Comparison of ENCODE assay signal across 15 cellular contexts in genomic region chr6:26361544-26361943, GRCh38. TPM values are rescaled to one million over a fixed set of nuclear protein-coding genes. Genes with fewer than 3 reads are reported as not detected.
A peak's percentile ranks its signal among the peaks of the same experiment; 100 is the strongest.
DNase-seq lines count a peak whose midpoint lies in the region; ATAC-seq and TF ChIP-seq lines count a peak whose summit lies in the region.
"Had no signal": no experiment of that assay in that cellular context is flagged by ENCODE, and none has a peak within 500 bp of the region (broad histone marks: within the 10 kb centered on the region; RNA-seq: fewer than 3 reads in every experiment).

No MANE protein-coding gene starts in this region.

- CTCF ChIA-PET in activated naive CD4-positive, alpha-beta T cell treated with anti-CD3 and anti-CD28 coated beads, Interleukin-2, amount 10 ng/mL, durations not matched to agents 7 days and 5 days (lab: Charles Lee) = interaction anchor here (0.7 kb wide), 1 partner anchor 25 kb away, joined by 4 read pairs; no protein-coding TSS in a partner anchor

- no peaks in the 10 kb centered on the region for H3K9me3 Mint-ChIP-seq in activated naive CD4-positive, alpha-beta T cell treated with anti-CD3 and anti-CD28 coated beads, Interleukin-2, amount 10 ng/mL, durations not matched to agents 7 days and 5 days
- H3K9me3 Mint-ChIP-seq in activated naive CD8-positive, alpha-beta T cell treated with anti-CD3 and anti-CD28 coated beads, Interleukin-2, amount 10 ng/mL, durations not matched to agents 7 days and 5 days = no peaks in the 10 kb centered on the region
- no peaks in the 10 kb centered on the region for H3K9me3 Mint-ChIP-seq in stimulated activated memory B cell treated with anti-CD40 and anti-IgM and Interleukin-4, amounts not matched to agents 10 μg/mL and 1 μg/mL and 100 μg/mL, for 72 hours

- peaks cover 48% of the 10 kb centered on the region for H3K4me1 Mint-ChIP-seq in activated naive CD4-positive, alpha-beta T cell treated with anti-CD3 and anti-CD28 coated beads, Interleukin-2, amount 10 ng/mL, durations not matched to agents 7 days and 5 days
- H3K4me1 Mint-ChIP-seq in activated naive CD8-positive, alpha-beta T cell treated with anti-CD3 and anti-CD28 coated beads, Interleukin-2, amount 10 ng/mL, durations not matched to agents 7 days and 5 days = peaks cover 29% of the 10 kb centered on the region
- H3K4me1 Mint-ChIP-seq in stimulated activated memory B cell treated with anti-CD40 and anti-IgM and Interleukin-4, amounts not matched to agents 10 μg/mL and 1 μg/mL and 100 μg/mL, for 72 hours = peaks cover 30% of the 10 kb centered on the region

- TF ChIP-seq CTCF in Peyer's patch (IDR thresholded peaks at IDR 0.05) = no peak

- intact Hi-C loops in sciatic nerve (cut with DNase I) = no loop called here

- POLR2A ChIA-PET in activated naive CD8-positive, alpha-beta T cell treated with anti-CD3 and anti-CD28 coated beads, Interleukin-2, amount 10 ng/mL, durations not matched to agents 7 days and 5 days (lab: Charles Lee) = no interaction called here

- H3K4me3 ChIP-seq in Peyer's patch = no peak overlapping the region
- H3K4me3 ChIP-seq: dorsolateral prefrontal cortex, gastrocnemius medialis, MG63 had no signal

- H3K9me3 ChIP-seq in KOPT-K1 (ENCODE audit: insufficient read depth, low read length, poor library complexity, severe bottlenecking) (no peaks in the 10 kb centered on the region), Peyer's patch (no peaks in the 10 kb centered on the region)
- H3K9me3 ChIP-seq: gastrocnemius medialis, MG63 had no signal

- H3K36me3 Mint-ChIP-seq in activated naive CD4-positive, alpha-beta T cell treated with anti-CD3 and anti-CD28 coated beads, Interleukin-2, amount 10 ng/mL, durations not matched to agents 7 days and 5 days = no peaks in the 10 kb centered on the region
- no peaks in the 10 kb centered on the region for H3K36me3 Mint-ChIP-seq in activated naive CD8-positive, alpha-beta T cell treated with anti-CD3 and anti-CD28 coated beads, Interleukin-2, amount 10 ng/mL, durations not matched to agents 7 days and 5 days
- H3K36me3 Mint-ChIP-seq in stimulated activated memory B cell treated with anti-CD40 and anti-IgM and Interleukin-4, amounts not matched to agents 10 μg/mL and 1 μg/mL and 100 μg/mL, for 72 hours = no peaks in the 10 kb centered on the region

- H3K27me3 Mint-ChIP-seq in activated naive CD4-positive, alpha-beta T cell treated with anti-CD3 and anti-CD28 coated beads, Interleukin-2, amount 10 ng/mL, durations not matched to agents 7 days and 5 days = no peaks in the 10 kb centered on the region
- H3K27me3 Mint-ChIP-seq in activated naive CD8-positive, alpha-beta T cell treated with anti-CD3 and anti-CD28 coated beads, Interleukin-2, amount 10 ng/mL, durations not matched to agents 7 days and 5 days = no peaks in the 10 kb centered on the region
- H3K27me3 Mint-ChIP-seq in stimulated activated memory B cell treated with anti-CD40 and anti-IgM and Interleukin-4, amounts not matched to agents 10 μg/mL and 1 μg/mL and 100 μg/mL, for 72 hours = peaks cover 32% of the 10 kb centered on the region

- H3K27me3 ChIP-seq in Peyer's patch = no peaks in the 10 kb centered on the region
- H3K27me3 ChIP-seq: dorsolateral prefrontal cortex, gastrocnemius medialis, MG63 had no signal

- peaks cover 0 to 11% (median 10%) of the 10 kb centered on the region in 4 donors for H3K4me1 ChIP-seq in Peyer's patch

- no peak for ATAC-seq in activated naive CD8-positive, alpha-beta T cell treated with anti-CD3 and anti-CD28 coated beads, Interleukin-2, amount 10 ng/mL, durations not matched to agents 7 days and 5 days (ENCODE audit: low read depth)
- no peak for ATAC-seq in stimulated activated memory B cell treated with anti-CD40 and anti-IgM and Interleukin-4, amounts not matched to agents 10 μg/mL and 1 μg/mL and 100 μg/mL, for 72 hours
- ATAC-seq in HG03432 (IDR thresholded peaks at IDR 0.05; ENCODE audit: unreplicated experiment) = no peak
- no peak for ATAC-seq in sciatic nerve
- ATAC-seq: gastrocnemius medialis had no signal

- H3K27ac ChIP-seq in KOPT-K1 (ENCODE audit: low read depth, low read length, poor library complexity, severe bottlenecking) (peak overlapping the region; percentile 85), Peyer's patch (peak overlapping the region in 2 of 4 donors; percentile 3 to 52)
- H3K27ac ChIP-seq: dorsolateral prefrontal cortex, gastrocnemius medialis, WERI-Rb-1 had no signal

- peak overlapping the region; percentile 38 for H3K27ac Mint-ChIP-seq in activated naive CD4-positive, alpha-beta T cell treated with anti-CD3 and anti-CD28 coated beads, Interleukin-2, amount 10 ng/mL, durations not matched to agents 7 days and 5 days
- peak overlapping the region; percentile 77 for H3K27ac Mint-ChIP-seq in activated naive CD8-positive, alpha-beta T cell treated with anti-CD3 and anti-CD28 coated beads, Interleukin-2, amount 10 ng/mL, durations not matched to agents 7 days and 5 days
- H3K27ac Mint-ChIP-seq in stimulated activated memory B cell treated with anti-CD40 and anti-IgM and Interleukin-4, amounts not matched to agents 10 μg/mL and 1 μg/mL and 100 μg/mL, for 72 hours = peak overlapping the region; percentile 2

- TF ChIP-seq POLR2A in Peyer's patch (IDR thresholded peaks at IDR 0.05) = no peak

- H3K36me3 ChIP-seq in KOPT-K1 (ENCODE audit: insufficient read depth, low read length) (no peaks in the 10 kb centered on the region), Peyer's patch (no peaks in the 10 kb centered on the region)
- H3K36me3 ChIP-seq: gastrocnemius medialis, MG63, WERI-Rb-1 had no signal

- DNase-seq in activated naive CD4-positive, alpha-beta T cell treated with anti-CD3 and anti-CD28 coated beads, Interleukin-2, amount 10 ng/mL, durations not matched to agents 7 days and 5 days = no peak
- DNase-seq in activated naive CD4-positive, alpha-beta T cell treated with Interleukin-2 at 50 U/mL for 16 hours = no peak
- DNase-seq in activated naive CD8-positive, alpha-beta T cell treated with anti-CD3 and anti-CD28 coated beads, Interleukin-2, amount 10 ng/mL, durations not matched to agents 7 days and 5 days = no peak
- no peak for DNase-seq in Peyer's patch
- DNase-seq in sciatic nerve (ENCODE audit: low spot score) = no peak
- DNase-seq: DMS79, dorsolateral prefrontal cortex, gastrocnemius medialis, MG63, NCI-H187, trophoblast cell, WERI-Rb-1 had no signal

- no peak overlapping the region for H3K4me3 Mint-ChIP-seq in activated naive CD4-positive, alpha-beta T cell treated with anti-CD3 and anti-CD28 coated beads, Interleukin-2, amount 10 ng/mL, durations not matched to agents 7 days and 5 days
- H3K4me3 Mint-ChIP-seq in activated naive CD8-positive, alpha-beta T cell treated with anti-CD3 and anti-CD28 coated beads, Interleukin-2, amount 10 ng/mL, durations not matched to agents 7 days and 5 days = no peak overlapping the region
- no peak overlapping the region for H3K4me3 Mint-ChIP-seq in stimulated activated memory B cell treated with anti-CD40 and anti-IgM and Interleukin-4, amounts not matched to agents 10 μg/mL and 1 μg/mL and 100 μg/mL, for 72 hours

RNA-seq across cellular contexts. Expression of gene BTN3A2, which starts 3.5 kb away (rescaled TPM):
- total RNA-seq in activated naive CD8-positive, alpha-beta T cell treated with anti-CD3 and anti-CD28 coated beads, Interleukin-2, amount 10 ng/mL, durations not matched to agents 7 days and 5 days = 100 to 1,000 TPM; 102 to 122 TPM
- total RNA-seq in Peyer's patch (10 to 100 TPM; 25.6 to 44.9 (median 37.0) TPM), sciatic nerve (35.8 TPM)

RNA-seq across cellular contexts. Expression of gene BTN2A2, which starts 21.4 kb away (rescaled TPM):
- 10 to 100 TPM; 20.5 to 27.9 TPM for total RNA-seq in activated naive CD8-positive, alpha-beta T cell treated with anti-CD3 and anti-CD28 coated beads, Interleukin-2, amount 10 ng/mL, durations not matched to agents 7 days and 5 days
- total RNA-seq in Peyer's patch (10 to 100 TPM in 2 of 4 donors, 1 to 10 TPM in 2; 4.7 to 41.3 (median 11.9) TPM), sciatic nerve (12.5 TPM)

RNA-seq across cellular contexts. Expression of gene BTN3A1, which starts 40.5 kb away (rescaled TPM):
- total RNA-seq in activated naive CD8-positive, alpha-beta T cell treated with anti-CD3 and anti-CD28 coated beads, Interleukin-2, amount 10 ng/mL, durations not matched to agents 7 days and 5 days = 100 to 1,000 TPM; 143 to 154 TPM
- total RNA-seq in Peyer's patch (10 to 100 TPM; 34.9 to 84.2 (median 48.5) TPM), sciatic nerve (30.1 TPM)

Comparison
In these comparisons a context has a peak if more than half of its experiments do, and no peak if none do; other contexts are left out.
1. H3K27ac Mint-ChIP-seq: peak in every context shown above with its lines; median percentile 77 in activated naive CD8-positive, alpha-beta T cell treated with anti-CD3 and anti-CD28 coated beads, Interleukin-2, amount 10 ng/mL, durations not matched to agents 7 days and 5 days; 38 in activated naive CD4-positive, alpha-beta T cell treated with anti-CD3 and anti-CD28 coated beads, Interleukin-2, amount 10 ng/mL, durations not matched to agents 7 days and 5 days; 2 in stimulated activated memory B cell treated with anti-CD40 and anti-IgM and Interleukin-4, amounts not matched to agents 10 μg/mL and 1 μg/mL and 100 μg/mL, for 72 hours.